ENCODE assay signal across 8 cellular contexts in genomic region chr12:47757840-47758583, GRCh38. TPM values are rescaled to one million over a fixed set of nuclear protein-coding genes. Genes with fewer than 3 reads are reported as not detected.
DNase-seq lines count a peak whose midpoint lies in the region; ATAC-seq and TF ChIP-seq lines count a peak whose summit lies in the region.

No MANE protein-coding gene starts in this region.

- ATAC-seq in GM18868 (IDR thresholded peaks at IDR 0.05; ENCODE audit: unreplicated experiment): no peak

- H3K27me3 ChIP-seq in skeletal muscle satellite cell (ENCODE audit: control insufficient read depth, insufficient read depth, low read length): no peaks in the 10 kb centered on the region

- TF ChIP-seq CTCF in HFF-Myc (IDR thresholded peaks at IDR 0.05; ENCODE audit: low read depth, low read length, missing control alignments): no peak

- peak overlapping the region; percentile 55 for H3K4me3 ChIP-seq in HFF-Myc (replicated peaks; ENCODE audit: low read depth, low read length)
- peak overlapping the region; percentile 66; the same call in 1 of the 2 replicates for H3K4me3 ChIP-seq in iPS-18c (ENCODE audit: insufficient read depth, low read depth, low read length)
- peak overlapping the region; percentile 86 for H3K4me3 ChIP-seq in skeletal muscle satellite cell (ENCODE audit: low read length)

- H3K27ac ChIP-seq in angular gyrus (ENCODE audit: low read depth, low read length): peak overlapping the region; percentile 95

- H3K36me3 ChIP-seq in skeletal muscle satellite cell (ENCODE audit: insufficient read depth, low read length): no peaks in the 10 kb centered on the region

- DNase-seq in HFF-Myc (ENCODE audit: extremely low read depth, low read depth) (no peak), DMS153 treated with DMSO at 0.1 percent for 48 hours (lab: John Stamatoyannopoulos, UW; ENCODE audit: unreplicated experiment) (no peak), RPMI8226 (no peak), erythroblast (lab: John Stamatoyannopoulos, UW) (no peak)

- peak overlapping the region; percentile 99 for H3K4me2 ChIP-seq in skeletal muscle satellite cell (ENCODE audit: low read length)

- H3K4me1 ChIP-seq in skeletal muscle satellite cell (ENCODE audit: control insufficient read depth, insufficient read depth, low read length): peaks cover 52% of the 10 kb centered on the region

- H3K9me3 ChIP-seq in iPS-18c (ENCODE audit: control insufficient read depth, insufficient read depth, low read length): peaks cover 2% of the 10 kb centered on the region
- no peaks in the 10 kb centered on the region for H3K9me3 ChIP-seq in skeletal muscle satellite cell (replicated peaks; ENCODE audit: low read length)

- TF ChIP-seq POLR2A in erythroblast (IDR thresholded peaks at IDR 0.05; ENCODE audit: low read length): no peak

- H3K9ac ChIP-seq in skeletal muscle satellite cell (ENCODE audit: low read depth, low read length): peak overlapping the region; percentile 88

RNA-seq across cellular contexts. Expression of gene RAPGEF3, which starts 0.7 kb away (rescaled TPM):
- 1.1 and 2.3 TPM in 2 replicates for total RNA-seq in skeletal muscle satellite cell (2012; rRNA removed)

RNA-seq across cellular contexts. Expression of gene SLC48A1, which starts 15.0 kb away (rescaled TPM):
- total RNA-seq in skeletal muscle satellite cell (2012; rRNA removed): 3.9 and 12.2 TPM in 2 replicates

RNA-seq across cellular contexts. Expression of gene ENDOU, which starts 32.7 kb away (rescaled TPM):
- total RNA-seq in skeletal muscle satellite cell (2012; rRNA removed): 0.22 and 0.25 TPM in 2 replicates

RNA-seq across cellular contexts. Expression of gene RPAP3, which starts 52.2 kb away (rescaled TPM):
- total RNA-seq in skeletal muscle satellite cell (2012; rRNA removed): 14.6 and 18.5 TPM in 2 replicates
